Comparison of ENCODE assay signal across 10 cellular contexts in the genomic region with DNA sequence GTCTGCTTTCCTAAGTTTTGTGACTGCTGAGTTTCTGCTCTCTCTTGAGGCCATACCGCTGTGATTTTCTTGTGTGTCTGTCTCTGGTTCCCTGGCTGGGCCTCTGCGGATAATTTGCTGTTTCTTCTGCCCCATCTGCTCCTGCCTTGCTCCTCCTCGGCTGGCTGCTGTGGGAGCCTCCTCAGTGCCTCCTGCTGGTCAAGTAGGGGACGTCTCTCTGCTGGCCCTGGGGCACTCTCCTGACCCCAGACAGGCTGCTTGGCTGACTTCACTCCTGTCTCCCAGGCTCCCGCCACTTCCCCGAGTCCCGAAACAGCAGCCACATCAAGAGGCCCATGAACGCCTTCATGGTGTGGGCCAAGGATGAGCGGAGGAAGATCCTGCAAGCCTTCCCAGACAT. TPM values are rescaled to one million over a fixed set of nuclear protein-coding genes. Genes with fewer than 3 reads are reported as not detected.
DNase-seq lines count a peak whose midpoint lies in the region; ATAC-seq, FAIRE-seq and TF ChIP-seq lines count a peak whose summit lies in the region.
"Had no signal": no experiment of that assay in that cellular context is flagged by ENCODE, and none has a peak within 500 bp of the region (broad histone marks: within the 10 kb centered on the region; RNA-seq: fewer than 3 reads in every experiment).

No MANE protein-coding gene starts in this region.

- no peaks in the 10 kb centered on the region for H3K9me1 ChIP-seq in keratinocyte (ENCODE audit: control insufficient read depth, extremely low read depth, insufficient read depth, low read length)

- no peak overlapping the region for H3K27ac Mint-ChIP-seq in activated CD4-positive, alpha-beta memory T cell treated with anti-CD3 and anti-CD28 coated beads, Interleukin-2, amount 10 ng/mL, durations not matched to agents 7 days and 5 days

- TF ChIP-seq CTCF in A673 (conservative IDR thresholded peaks at IDR 0.05; ENCODE audit: low read depth, low read length) (peak; percentile 44), keratinocyte (optimal IDR thresholded peaks at IDR 0.05 in 1 of 3, IDR thresholded peaks at IDR 0.05 in 1 of 3, conservative IDR thresholded peaks at IDR 0.05 in 1 of 3; ENCODE audit: extremely low read depth in 1 of 3, insufficient read depth in 2 of 3, low read length in 3 of 3) (peak; percentile 38 to 51 (median 49))

- H3K4me2 ChIP-seq in GM23248 (ENCODE audit: unreplicated experiment) (no peak overlapping the region), keratinocyte (ENCODE audit: control insufficient read depth, extremely low read depth, insufficient read depth, low read depth, low read length) (no peak overlapping the region)

- H3K9me3 Mint-ChIP-seq in activated CD4-positive, alpha-beta memory T cell treated with anti-CD3 and anti-CD28 coated beads, Interleukin-2, amount 10 ng/mL, durations not matched to agents 7 days and 5 days = no peaks in the 10 kb centered on the region

- H3K4me1 ChIP-seq in A673 (ENCODE audit: insufficient read depth, low read length, poor library complexity, severe bottlenecking) (peaks cover 8% of the 10 kb centered on the region), GM23248 (ENCODE audit: insufficient read depth) (peaks cover 7% of the 10 kb centered on the region), keratinocyte (ENCODE audit: control insufficient read depth, extremely low read depth, insufficient read depth, low read length) (peaks cover 3% of the 10 kb centered on the region)

- CTCF ChIA-PET in A673 (lab: Charles Lee) = no interaction called here
- CTCF ChIA-PET in activated CD4-positive, alpha-beta memory T cell treated with anti-CD3 and anti-CD28 coated beads, Interleukin-2, amount 10 ng/mL, durations not matched to agents 7 days and 5 days (lab: Charles Lee) = interaction anchor here (1.2 kb wide), 1 partner anchor 10 kb away, joined by 4 read pairs; no protein-coding TSS in a partner anchor

- WGBS in GM23248 (ENCODE audit: low coverage in 1 of 2, low lambda C conversion rate in 2 of 2, missing lambda C conversion rate in 2 of 2), 2 experiments = 76 to 78% methylated on average over 9 of the region's 9 CpGs

- no peaks in the 10 kb centered on the region for H3K27me3 ChIP-seq in A673 (replicated peaks; ENCODE audit: insufficient read depth, low read depth, low read length, poor library complexity)
- H3K27me3 ChIP-seq in GM23248 (replicated peaks; ENCODE audit: insufficient read depth) = no peaks in the 10 kb centered on the region
- no peaks in the 10 kb centered on the region for H3K27me3 ChIP-seq in keratinocyte (ENCODE audit: control insufficient read depth, extremely low read depth, insufficient read depth, low read length)

- intact Hi-C loops in A673 (cut with micrococcal nuclease; ENCODE audit: unreplicated experiment) = loop anchor here (10.0 kb wide), 1 partner anchor 399 kb away; no protein-coding TSS in a partner anchor

- H3K79me2 ChIP-seq in GM23248 (ENCODE audit: insufficient read depth) (no peaks in the 10 kb centered on the region), keratinocyte (ENCODE audit: control insufficient read depth, insufficient read depth, low read length) (no peaks in the 10 kb centered on the region)

- H3K36me3 ChIP-seq in A673 (ENCODE audit: insufficient read depth, low read length, poor library complexity, severe bottlenecking) (no peaks in the 10 kb centered on the region), GM23248 (ENCODE audit: low read depth) (no peaks in the 10 kb centered on the region; the same call in 1 of the 2 replicates), keratinocyte (ENCODE audit: control insufficient read depth in 2 of 2, extremely low read depth in 1 of 2, insufficient read depth in 2 of 2, low read length in 2 of 2) (peaks cover 4 to 5% of the 10 kb centered on the region in 2 experiments)

- no peaks in the 10 kb centered on the region for H3K9me2 ChIP-seq in GM23248 (ENCODE audit: insufficient read depth)

- H3F3A ChIP-seq in GM23248 (ENCODE audit: insufficient read depth) = peaks cover 7% of the 10 kb centered on the region

- H4K20me1 ChIP-seq in GM23248 (ENCODE audit: insufficient read depth) (no peaks in the 10 kb centered on the region), keratinocyte (ENCODE audit: control insufficient read depth, extremely low read depth, insufficient read depth, low read length) (no peaks in the 10 kb centered on the region)

- H2AFZ ChIP-seq in GM23248 (no peak overlapping the region), keratinocyte (ENCODE audit: control insufficient read depth, low read length) (no peak overlapping the region)

- dilution Hi-C loops in keratinocyte (cut with MboI; ENCODE audit: extremely low pct_ligation_motif_present, low sequenced_read_pairs) = no loop called here

- H3K9ac ChIP-seq in GM23248 (no peak overlapping the region), keratinocyte (ENCODE audit: control insufficient read depth, extremely low read depth, insufficient read depth, low read length) (no peak overlapping the region)

- DNase-seq in A673 (ENCODE audit: low spot score) (no peak), GM23248 (peak; percentile 43), keratinocyte (ENCODE audit: low read depth, low spot score) (no peak), urothelium cell line (ENCODE audit: low spot score) (no peak), pons (ENCODE audit: low spot score) (no peak), NCI-H1436 treated with DMSO at 0.1 percent for 48 hours (lab: John Stamatoyannopoulos, UW) (no peak)
- DNase-seq in activated CD4-positive, alpha-beta memory T cell treated with anti-CD3 and anti-CD28 coated beads, Interleukin-2, amount 10 ng/mL, durations not matched to agents 7 days and 5 days = peak; percentile 33
- DNase-seq: activated CD8-positive, alpha-beta memory T cell treated with anti-CD3 and anti-CD28 coated beads, Interleukin-2, amount 50 U/mL, for 4 hours had no signal

- POLR2A ChIA-PET in A673 (lab: Charles Lee; ENCODE audit: low non-redundant PET) = no interaction called here
- POLR2A ChIA-PET in activated CD4-positive, alpha-beta memory T cell treated with anti-CD3 and anti-CD28 coated beads, Interleukin-2, amount 10 ng/mL, durations not matched to agents 7 days and 5 days (lab: Charles Lee) = no interaction called here

- H3K36me3 Mint-ChIP-seq in activated CD4-positive, alpha-beta memory T cell treated with anti-CD3 and anti-CD28 coated beads, Interleukin-2, amount 10 ng/mL, durations not matched to agents 7 days and 5 days (ENCODE audit: low read depth) = no peaks in the 10 kb centered on the region

- no peak overlapping the region for H3K4me3 Mint-ChIP-seq in activated CD4-positive, alpha-beta memory T cell treated with anti-CD3 and anti-CD28 coated beads, Interleukin-2, amount 10 ng/mL, durations not matched to agents 7 days and 5 days

- peaks cover 2% of the 10 kb centered on the region for H3K4me1 Mint-ChIP-seq in activated CD4-positive, alpha-beta memory T cell treated with anti-CD3 and anti-CD28 coated beads, Interleukin-2, amount 10 ng/mL, durations not matched to agents 7 days and 5 days

- no peaks in the 10 kb centered on the region for H3K27me3 Mint-ChIP-seq in activated CD4-positive, alpha-beta memory T cell treated with anti-CD3 and anti-CD28 coated beads, Interleukin-2, amount 10 ng/mL, durations not matched to agents 7 days and 5 days

- ATAC-seq in HG02610 (IDR thresholded peaks at IDR 0.05; ENCODE audit: unreplicated experiment) = no peak

- H3K4me3 ChIP-seq in A673 (ENCODE audit: low read depth, low read length, poor library complexity, severe bottlenecking) (no peak overlapping the region), GM23248 (no peak overlapping the region), keratinocyte (ENCODE audit: control insufficient read depth in 2 of 3, extremely low read depth in 1 of 3, insufficient read depth in 2 of 3, low read depth in 1 of 3, low read length in 3 of 3) (no peak overlapping the region)

- no TSS peak for BruUV-seq in A673 (replicated peaks; lab: Mats Ljungman, UMichigan)

- in situ Hi-C loops in GM23248 (cut with MboI) = no loop called here

- H3K27ac ChIP-seq in A673 (ENCODE audit: low read depth, low read length, poor library complexity, severe bottlenecking) = no peak overlapping the region
- no peak overlapping the region for H3K27ac ChIP-seq in GM23248
- no peak overlapping the region for H3K27ac ChIP-seq in keratinocyte (ENCODE audit: control insufficient read depth, insufficient read depth, low read length)

- no peaks in the 10 kb centered on the region for H3K9me3 ChIP-seq in A673 (ENCODE audit: low read depth, low read length, poor library complexity, severe bottlenecking)
- no peaks in the 10 kb centered on the region for H3K9me3 ChIP-seq in GM23248 (ENCODE audit: low read depth)
- H3K9me3 ChIP-seq in keratinocyte (ENCODE audit: control insufficient read depth, low read depth, low read length) = no peaks in the 10 kb centered on the region

- FAIRE-seq in keratinocyte (lab: Jason Lieb, UNC) (no peak), urothelium cell line (lab: Jason Lieb, UNC) (no peak)

RNA-seq across cellular contexts. Expression of a gene that starts 28.5 kb away (rescaled TPM):
- 7.3 and 8.3 TPM in 2 replicates for total RNA-seq in A673 (2021)
- total RNA-seq in GM23248 (2014; rRNA removed; shearing (Covaris generic)) = 4.2 and 6.1 TPM in 2 replicates
- 5.0 and 5.2 TPM in 2 replicates for polyA plus RNA-seq in GM23248 (2016; fragmentation: Nextera tagmentation; extraction: Ambion mirVana)
- under 1 TPM; 0.08 to 0.18 TPM for total RNA-seq in activated CD4-positive, alpha-beta memory T cell treated with anti-CD3 and anti-CD28 coated beads, Interleukin-2, amount 10 ng/mL, durations not matched to agents 7 days and 5 days
- polyA plus RNA-seq in keratinocyte = 18.4 to 26.4 TPM (median 20.6 TPM) in 3 replicates
- 7.3 TPM for polyA plus RNA-seq in keratinocyte (2011; ENCODE audit: low read depth)
- polyA plus RNA-seq in keratinocyte (2011; cell fraction: cytosol; rRNA removed) = 19.2 and 20.8 TPM in 2 replicates
- polyA plus RNA-seq in keratinocyte (2011; cell fraction: nucleus; rRNA removed) = 10.1 and 10.9 TPM in 2 replicates
- polyA plus RNA-seq in keratinocyte (2012; ENCODE audit: low replicate concordance) = 16.4 and 26.8 TPM in 2 replicates
- 27.4 to 45.1 TPM (median 31.4 TPM) in 3 replicates for polyA minus RNA-seq in keratinocyte
- 19.0 TPM for polyA minus RNA-seq in keratinocyte (2011; cell fraction: cytosol; rRNA and poly(A)+ RNA removed)
- polyA minus RNA-seq in keratinocyte (2011; cell fraction: nucleus; rRNA and poly(A)+ RNA removed) = 5.3 and 7.0 TPM in 2 replicates

RNA-seq across cellular contexts. Expression of a gene that starts 42.8 kb away (rescaled TPM):
- total RNA-seq in A673 (2021) = not detected in 2 replicates
- total RNA-seq in GM23248 (2014; rRNA removed; shearing (Covaris generic)) = not detected in 2 replicates
- polyA plus RNA-seq in GM23248 (2016; fragmentation: Nextera tagmentation; extraction: Ambion mirVana) = not detected in 2 replicates
- total RNA-seq in activated CD4-positive, alpha-beta memory T cell treated with anti-CD3 and anti-CD28 coated beads, Interleukin-2, amount 10 ng/mL, durations not matched to agents 7 days and 5 days = not detected
- polyA plus RNA-seq in keratinocyte = 0.05 TPM in 1 of 3 replicates, not detected in the others
- polyA plus RNA-seq in keratinocyte (2011; ENCODE audit: low read depth) = not detected
- polyA plus RNA-seq in keratinocyte (2011; cell fraction: cytosol; rRNA removed) = not detected in 2 replicates
- not detected in 2 replicates for polyA plus RNA-seq in keratinocyte (2011; cell fraction: nucleus; rRNA removed)
- polyA plus RNA-seq in keratinocyte (2012; ENCODE audit: low replicate concordance) = 0.10 and 0.23 TPM in 2 replicates
- not detected in 3 replicates for polyA minus RNA-seq in keratinocyte
- polyA minus RNA-seq in keratinocyte (2011; cell fraction: cytosol; rRNA and poly(A)+ RNA removed) = not detected
- polyA minus RNA-seq in keratinocyte (2011; cell fraction: nucleus; rRNA and poly(A)+ RNA removed) = not detected in 2 replicates
- total RNA-seq: Daoy had no signal

RNA-seq across cellular contexts. Expression of a gene that starts 50.5 kb away (rescaled TPM):
- 9.4 and 11.5 TPM in 2 replicates for total RNA-seq in A673 (2021)
- total RNA-seq in GM23248 (2014; rRNA removed; shearing (Covaris generic)) = 5.5 and 5.8 TPM in 2 replicates
- polyA plus RNA-seq in GM23248 (2016; fragmentation: Nextera tagmentation; extraction: Ambion mirVana) (3.0 and 3.1 TPM in 2 replicates), keratinocyte (4.9 to 6.1 TPM (median 5.6 TPM) in 3 replicates)
- total RNA-seq in activated CD4-positive, alpha-beta memory T cell treated with anti-CD3 and anti-CD28 coated beads, Interleukin-2, amount 10 ng/mL, durations not matched to agents 7 days and 5 days = 1 to 10 TPM; 7.4 to 7.8 TPM
- polyA plus RNA-seq in keratinocyte (2011; ENCODE audit: low read depth) = 1.3 TPM
- polyA plus RNA-seq in keratinocyte (2011; cell fraction: cytosol; rRNA removed) = 5.2 and 6.1 TPM in 2 replicates
- polyA plus RNA-seq in keratinocyte (2011; cell fraction: nucleus; rRNA removed) = 17.1 and 17.9 TPM in 2 replicates
- polyA plus RNA-seq in keratinocyte (2012; ENCODE audit: low replicate concordance) = 4.7 and 4.9 TPM in 2 replicates
- polyA minus RNA-seq in keratinocyte = 9.3 to 15.0 TPM (median 10.4 TPM) in 3 replicates
- polyA minus RNA-seq in keratinocyte (2011; cell fraction: cytosol; rRNA and poly(A)+ RNA removed) = 5.9 TPM
- 8.1 and 8.7 TPM in 2 replicates for polyA minus RNA-seq in keratinocyte (2011; cell fraction: nucleus; rRNA and poly(A)+ RNA removed)

Comparison
In these comparisons a context has a peak if more than half of its experiments do, and no peak if none do; other contexts are left out.
1. DNase-seq: peak in GM23248 (single experiment) and activated CD4-positive, alpha-beta memory T cell treated with anti-CD3 and anti-CD28 coated beads, Interleukin-2, amount 10 ng/mL, durations not matched to agents 7 days and 5 days (single experiment); none in A673 (single experiment), keratinocyte (single experiment), urothelium cell line (single experiment), pons (single experiment) and NCI-H1436 treated with DMSO at 0.1 percent for 48 hours (single experiment).